ENCODE assay signal across 8 cellular contexts in the genomic region with DNA sequence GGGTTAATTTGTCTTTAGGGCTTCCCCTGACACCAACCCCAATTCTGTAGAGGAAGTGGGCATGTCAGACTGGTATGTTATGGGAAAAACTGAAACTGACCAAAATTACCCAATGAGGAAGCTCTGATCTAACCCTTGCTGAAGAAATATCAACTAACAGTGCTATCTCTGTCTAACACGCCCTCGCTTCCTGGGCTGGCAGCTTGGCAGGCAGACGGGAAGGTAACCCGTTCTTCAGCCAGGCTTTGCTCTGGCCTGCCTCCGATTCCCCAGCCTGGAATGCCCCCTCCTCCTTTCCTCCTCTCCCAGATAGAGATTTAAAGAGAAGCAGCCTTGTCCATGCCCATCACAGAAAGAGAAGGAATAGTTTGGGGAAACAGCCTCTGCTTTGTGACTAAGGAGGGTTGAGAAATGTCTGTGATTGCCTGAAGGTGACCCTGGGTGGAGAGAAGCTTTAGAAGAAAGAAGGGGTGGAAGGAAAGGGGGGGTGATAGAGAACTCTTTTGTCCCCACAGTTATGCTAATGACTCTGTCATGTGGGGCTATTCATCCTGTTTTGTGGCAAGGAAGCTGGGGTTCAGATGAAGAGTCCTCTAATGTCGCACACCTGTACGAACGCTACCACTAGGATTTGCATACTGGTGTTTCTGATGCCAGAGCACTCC. TPM values are rescaled to one million over a fixed set of nuclear protein-coding genes. Genes with fewer than 3 reads are reported as not detected.
DNase-seq lines count a peak whose midpoint lies in the region; ATAC-seq, FAIRE-seq and TF ChIP-seq lines count a peak whose summit lies in the region.

No MANE protein-coding gene starts in this region.

- peaks cover 0 to 1% (median 0%) of the 10 kb centered on the region in 3 donors for H3K36me3 Mint-ChIP-seq in naive thymus-derived CD8-positive, alpha-beta T cell

- peak overlapping the region; percentile 61 to 90 (median 86) for H3K4me3 Mint-ChIP-seq in naive thymus-derived CD8-positive, alpha-beta T cell

- DNase-seq in activated gamma-delta T cell treated with Interleukin-2 at 50 U/mL for 16 hours = peak; percentile 27
- no peak for DNase-seq in activated gamma-delta T cell (lab: John Stamatoyannopoulos, UW)
- peak; percentile 93 for DNase-seq in SKM-1 treated with dmso at 0.1 percent for 144 hours (lab: John Stamatoyannopoulos, UW; ENCODE audit: unreplicated experiment)
- DNase-seq in effector CD4-positive, alpha-beta T cell = peak; percentile 27
- peak; percentile 22 to 84 (median 62) for DNase-seq in naive thymus-derived CD8-positive, alpha-beta T cell
- no peak for DNase-seq in H54 (ENCODE audit: insufficient read length, low spot score)
- DNase-seq in NCI-H774 (lab: John Stamatoyannopoulos, UW) = no peak

- peak; percentile 75 for ATAC-seq in HG03108 (IDR thresholded peaks at IDR 0.05; ENCODE audit: unreplicated experiment)
- peak; percentile 87 to 93 for ATAC-seq in naive thymus-derived CD8-positive, alpha-beta T cell

- no peaks in the 10 kb centered on the region for H3K9me3 Mint-ChIP-seq in naive thymus-derived CD8-positive, alpha-beta T cell

- TF ChIP-seq POLR2A in H54 (IDR thresholded peaks at IDR 0.05; ENCODE audit: low read depth, low read length) = no peak

- no peak for FAIRE-seq in H54 (lab: Jason Lieb, UNC)

- peak overlapping the region; percentile 89 to 100 (median 97) for H3K27ac Mint-ChIP-seq in naive thymus-derived CD8-positive, alpha-beta T cell

- POLR2A ChIA-PET in naive thymus-derived CD8-positive, alpha-beta T cell (lab: Charles Lee) = interaction anchor here (0.8 to 4.2 kb wide), 7 partner anchors 11 to 136 kb away, joined by 3 to 48 read pairs (median 3); a partner anchor contains a TSS

- peaks cover 39 to 84% (median 69%) of the 10 kb centered on the region in 4 donors for H3K4me1 Mint-ChIP-seq in naive thymus-derived CD8-positive, alpha-beta T cell

- no peaks in the 10 kb centered on the region for H3K27me3 Mint-ChIP-seq in naive thymus-derived CD8-positive, alpha-beta T cell

RNA-seq across cellular contexts. Expression of a gene that starts 15.4 kb away (rescaled TPM):
- 1 to 10 TPM; 7.2 to 7.3 TPM for total RNA-seq in naive thymus-derived CD8-positive, alpha-beta T cell
- 1 to 10 TPM; 1.2 to 5.7 (median 1.7) TPM for polyA plus RNA-seq in naive thymus-derived CD8-positive, alpha-beta T cell

Comparison
In these comparisons a context has a peak if more than half of its experiments do, and no peak if none do; other contexts are left out.
1. DNase-seq: peak in activated gamma-delta T cell treated with Interleukin-2 at 50 U/mL for 16 hours (single experiment), SKM-1 treated with dmso at 0.1 percent for 144 hours (single experiment), effector CD4-positive, alpha-beta T cell (single experiment) and naive thymus-derived CD8-positive, alpha-beta T cell (10 of 10); none in activated gamma-delta T cell (single experiment), H54 (single experiment) and NCI-H774 (single experiment).